In the genomic region with DNA sequence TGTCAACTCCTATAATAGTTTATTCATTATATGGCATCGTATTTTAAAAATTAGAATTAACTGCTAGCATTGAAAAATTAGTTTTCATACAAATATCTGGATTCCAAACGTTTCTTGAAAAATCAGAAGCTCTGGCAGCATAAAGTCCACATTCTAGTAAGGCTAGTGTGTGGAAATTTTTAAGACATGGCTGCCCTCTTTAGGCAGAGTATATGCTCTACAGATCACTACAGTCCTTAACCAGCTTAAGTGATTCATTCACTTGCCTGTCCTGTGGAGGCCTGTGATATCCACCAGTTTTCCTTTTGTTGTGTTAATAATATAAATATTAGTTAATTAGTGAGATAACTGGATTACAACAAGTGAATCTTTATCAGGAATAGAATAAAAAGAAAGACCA, we compare ENCODE assay signal across 8 cellular contexts.
DNase-seq lines count a peak whose midpoint lies in the region; ATAC-seq, FAIRE-seq and TF ChIP-seq lines count a peak whose summit lies in the region.

No MANE protein-coding gene starts in this region.

- no peak overlapping the region for H3K27ac Mint-ChIP-seq in astrocyte (ENCODE audit: unreplicated experiment)

- H3K36me3 ChIP-seq in Karpas-422 (ENCODE audit: insufficient read depth, low read length), result no peaks in the 10 kb centered on the region
- H3K36me3 ChIP-seq in astrocyte (ENCODE audit: insufficient read depth, low read length), result no peaks in the 10 kb centered on the region
- H3K36me3 ChIP-seq in HepG2 (replicated peaks in 1 of 2; ENCODE audit: control insufficient read depth in 1 of 2, insufficient read depth in 2 of 2, low read length in 2 of 2), result no peaks in the 10 kb centered on the region

- H3K79me2 ChIP-seq in Karpas-422 (ENCODE audit: low read length) (no peaks in the 10 kb centered on the region), astrocyte (ENCODE audit: insufficient read depth, low read length) (no peaks in the 10 kb centered on the region), HepG2 (ENCODE audit: insufficient read depth, low read length) (no peaks in the 10 kb centered on the region)

- TF ChIP-seq RAD21 in HepG2 (CRISPR knock-in tag; IDR thresholded peaks at IDR 0.05), result no peak

- DNase-seq in DMS 273 treated with DMSO at 0.1 percent for 48 hours (lab: John Stamatoyannopoulos, UW) (peak; percentile 24), Karpas-422 (peak; percentile 67), astrocyte (ENCODE audit: low read depth) (peak; percentile 31), HepG2 (ENCODE audit: low spot score) (peak; percentile 39), GM13976 (ENCODE audit: low spot score) (no peak), COR-L47 (lab: John Stamatoyannopoulos, UW) (no peak)

- no peak for FAIRE-seq in astrocyte (lab: Jason Lieb, UNC)
- FAIRE-seq in HepG2 (lab: Jason Lieb, UNC), result peak; percentile 36

- TF ChIP-seq EP300 in HepG2 (IDR thresholded peaks at IDR 0.05; ENCODE audit: low read depth in 2 of 2, low read length in 2 of 2), result no peak
- TF ChIP-seq EP300 in HepG2 (CRISPR knock-in tag; IDR thresholded peaks at IDR 0.05; ENCODE audit: borderline replicate concordance), result no peak

- POLR2A ChIA-PET in HepG2 (lab: Yijun Ruan, JAX), result no interaction called here

- H3K4me1 Mint-ChIP-seq in astrocyte (ENCODE audit: low read depth, unreplicated experiment), result peaks cover 2% of the 10 kb centered on the region

- ATAC-seq in HepG2, result peak; percentile 95
- no peak for ATAC-seq in GM21825 (IDR thresholded peaks at IDR 0.05; ENCODE audit: unreplicated experiment)
- ATAC-seq in HG03432 (IDR thresholded peaks at IDR 0.05; ENCODE audit: unreplicated experiment), result no peak

- no peaks in the 10 kb centered on the region for H3K27me3 Mint-ChIP-seq in astrocyte (ENCODE audit: low read depth, unreplicated experiment)

- in situ Hi-C loops in HepG2 (cut with HindIII; ENCODE audit: extremely low pct_ligation_motif_present, low pct_unique_long_range_greater_than_20kb) (loop anchor here (25.0 kb wide), 1 partner anchor 584 kb away; no protein-coding TSS in a partner anchor), GM13976 (cut with MboI; ENCODE audit: low sequenced_read_pairs, unreplicated experiment) (no loop called here)

- no peaks in the 10 kb centered on the region for H3K36me3 Mint-ChIP-seq in astrocyte (ENCODE audit: low read depth, unreplicated experiment)

- H4K20me1 ChIP-seq in Karpas-422 (ENCODE audit: insufficient read depth, low read depth, low read length) (no peaks in the 10 kb centered on the region), astrocyte (ENCODE audit: insufficient read depth, low read length) (no peaks in the 10 kb centered on the region), HepG2 (ENCODE audit: insufficient read depth, low read length) (no peaks in the 10 kb centered on the region)

- no peaks in the 10 kb centered on the region for H3K9me2 ChIP-seq in Karpas-422 (replicated peaks; ENCODE audit: insufficient read depth, low read length)

- no peak overlapping the region for H3K4me3 ChIP-seq in Karpas-422 (ENCODE audit: low read length)
- no peak overlapping the region for H3K4me3 ChIP-seq in astrocyte (ENCODE audit: insufficient read depth, low read depth, low read length)
- H3K4me3 ChIP-seq in HepG2 (replicated peaks in 1 of 3; ENCODE audit: insufficient read depth in 1 of 3, low read depth in 2 of 3, low read length in 3 of 3), result no peak overlapping the region

- no peaks in the 10 kb centered on the region for H3K9me3 Mint-ChIP-seq in astrocyte (ENCODE audit: unreplicated experiment)

- TF ChIP-seq CTCF in astrocyte (IDR thresholded peaks at IDR 0.05; ENCODE audit: insufficient read depth, low read depth, low read length) (peak; percentile 45), HepG2 (CRISPR knock-in tag; IDR thresholded peaks at IDR 0.05) (peak; percentile 58), GM13976 (IDR thresholded peaks at IDR 0.05; ENCODE audit: borderline replicate concordance, control extremely low read depth, extremely low read depth, insufficient read depth, missing control alignments) (no peak)

- no peaks in the 10 kb centered on the region for H3K4me1 ChIP-seq in Karpas-422 (ENCODE audit: low read length)
- H3K4me1 ChIP-seq in astrocyte (ENCODE audit: insufficient read depth, low read length), result no peaks in the 10 kb centered on the region
- no peaks in the 10 kb centered on the region for H3K4me1 ChIP-seq in HepG2 (ENCODE audit: insufficient read depth, low read length)

- H3K27me3 ChIP-seq in Karpas-422 (ENCODE audit: low read length), result no peaks in the 10 kb centered on the region
- no peaks in the 10 kb centered on the region for H3K27me3 ChIP-seq in astrocyte (ENCODE audit: insufficient read depth, low read length)
- no peaks in the 10 kb centered on the region for H3K27me3 ChIP-seq in HepG2 (ENCODE audit: control insufficient read depth in 1 of 2, insufficient read depth in 2 of 2, low read length in 2 of 2)

- no peak for TF ChIP-seq POLR2A in HepG2 (IDR thresholded peaks at IDR 0.05; ENCODE audit: insufficient read depth in 1 of 2, low read depth in 2 of 2, low read length in 2 of 2)

- H3K9me3 ChIP-seq in Karpas-422 (ENCODE audit: low read length) (no peaks in the 10 kb centered on the region), astrocyte (ENCODE audit: insufficient read depth, low read depth, low read length) (no peaks in the 10 kb centered on the region), HepG2 (ENCODE audit: low read length) (no peaks in the 10 kb centered on the region)

- no peak overlapping the region for H3K4me3 Mint-ChIP-seq in astrocyte (ENCODE audit: unreplicated experiment)

- no peak overlapping the region for H3K9ac ChIP-seq in Karpas-422 (ENCODE audit: low read length)
- no peak overlapping the region for H3K9ac ChIP-seq in astrocyte (ENCODE audit: low read length)
- no peak overlapping the region for H3K9ac ChIP-seq in HepG2 (ENCODE audit: insufficient read depth, low read depth, low read length)

- H3K4me2 ChIP-seq in Karpas-422 (ENCODE audit: low read depth, low read length, poor library complexity, severe bottlenecking) (no peak overlapping the region), astrocyte (ENCODE audit: low read length) (no peak overlapping the region), HepG2 (ENCODE audit: low read depth, low read length) (no peak overlapping the region)

- CTCF ChIA-PET in HepG2 (lab: Yijun Ruan, JAX; ENCODE audit: low intra/inter-chr PET ratio, low total read pairs), result interaction anchor here (1.6 kb wide), 1 partner anchor 127 kb away, joined by 9 read pairs; no protein-coding TSS in a partner anchor

- no peak overlapping the region for H3K27ac ChIP-seq in Karpas-422 (ENCODE audit: low read length)
- no peak overlapping the region for H3K27ac ChIP-seq in astrocyte (ENCODE audit: low read depth, low read length)
- no peak overlapping the region for H3K27ac ChIP-seq in HepG2 (ENCODE audit: extremely low read length, insufficient read depth, low read length)

- intact Hi-C loops in HepG2 (cut with micrococcal nuclease; ENCODE audit: unreplicated experiment), result loop anchor here (1.0 kb wide), 1 partner anchor 128 kb away; no protein-coding TSS in a partner anchor

- WGBS in HepG2 (ENCODE audit: low lambda C conversion rate), result 0% methylated on average over 2 of the region's 2 CpGs

- no TSS peak for BruUV-seq in HepG2 (replicated peaks; lab: Mats Ljungman, UMichigan)

- no peak overlapping the region for H2AFZ ChIP-seq in Karpas-422 (ENCODE audit: low read length)
- no peak overlapping the region for H2AFZ ChIP-seq in astrocyte (ENCODE audit: low read depth, low read length)
- H2AFZ ChIP-seq in HepG2 (ENCODE audit: low read length), result no peak overlapping the region

TF ChIP-seq in HepG2, 621 proteins besides CTCF, POLR2A, EP300 and RAD21:
- TF ChIP-seq STAG1 (CRISPR knock-in tag; IDR thresholded peaks at IDR 0.05) (peak; percentile 59), ZNF720 (CRISPR knock-in tag; IDR thresholded peaks at IDR 0.05) (no peak)

Comparison
In these comparisons a context has a peak if more than half of its experiments do, and no peak if none do; other contexts are left out.
1. DNase-seq: peak in DMS 273 treated with DMSO at 0.1 percent for 48 hours (single experiment), Karpas-422 (single experiment), astrocyte (single experiment) and HepG2 (single experiment); none in GM13976 (single experiment) and COR-L47 (single experiment).